ENCODE assay signal across 21 cellular contexts in genomic region chr12:16884056-16884455, GRCh38.
DNase-seq lines count a peak whose midpoint lies in the region; ATAC-seq lines count a peak whose summit lies in the region.
"Had no signal": no experiment of that assay in that cellular context is flagged by ENCODE, and none has a peak within 500 bp of the region (broad histone marks: within the 10 kb centered on the region; RNA-seq: fewer than 3 reads in every experiment).

No MANE protein-coding gene starts in this region.

- H3K9me3 ChIP-seq in T-helper 17 cell (ENCODE audit: control insufficient read depth, low read length, poor library complexity, severe bottlenecking): no peaks in the 10 kb centered on the region
- H3K9me3 ChIP-seq: suprapubic skin had no signal

- H3K9me3 Mint-ChIP-seq in natural killer cell treated with Interleukin-12 subunit alpha and Interleukin-12 subunit beta and Interleukin-15 and Interleukin-18, amount 100 ng/mL, for 72 hours: peaks cover 22% of the 10 kb centered on the region

- DNase-seq in ELR (ENCODE audit: low read depth) (peak; percentile 1), T-helper 2 cell (no peak), T-helper 17 cell (no peak)
- DNase-seq in natural killer cell treated with Interleukin-12 subunit alpha and Interleukin-12 subunit beta and Interleukin-15 and Interleukin-18, amount 100 ng/mL, for 72 hours (ENCODE audit: low spot score): no peak
- DNase-seq: activated CD8-positive, alpha-beta memory T cell treated with anti-CD3 and anti-CD28 coated beads for 24 hours; DND-41; glutamatergic neuron; immature natural killer cell; NCI-H187 treated with DMSO at 0.1 percent for 48 hours; NCI-H526; PC-9; retina; stimulated activated CD4-positive, alpha-beta T cell treated with anti-CD3 and anti-CD28 coated beads, Interleukin-15, amount 100 ng/mL, for 24 hours; WERI-Rb-1 had no signal

- H3K27ac Mint-ChIP-seq in natural killer cell treated with Interleukin-12 subunit alpha and Interleukin-12 subunit beta and Interleukin-15 and Interleukin-18, amount 100 ng/mL, for 72 hours: no peak overlapping the region
- no peak overlapping the region for H3K27ac Mint-ChIP-seq in T-helper 17 cell
- H3K27ac Mint-ChIP-seq: immature natural killer cell had no signal

- peaks cover 7% of the 10 kb centered on the region for H3K36me3 Mint-ChIP-seq in natural killer cell treated with Interleukin-12 subunit alpha and Interleukin-12 subunit beta and Interleukin-15 and Interleukin-18, amount 100 ng/mL, for 72 hours
- no peaks in the 10 kb centered on the region for H3K36me3 Mint-ChIP-seq in T-helper 17 cell (ENCODE audit: low read depth)

- no peaks in the 10 kb centered on the region for H3K4me1 Mint-ChIP-seq in natural killer cell treated with Interleukin-12 subunit alpha and Interleukin-12 subunit beta and Interleukin-15 and Interleukin-18, amount 100 ng/mL, for 72 hours (ENCODE audit: low read depth in 2 of 2)
- H3K4me1 Mint-ChIP-seq in T-helper 17 cell: no peaks in the 10 kb centered on the region
- H3K4me1 Mint-ChIP-seq: immature natural killer cell had no signal

- H3K4me3 Mint-ChIP-seq in natural killer cell treated with Interleukin-12 subunit alpha and Interleukin-12 subunit beta and Interleukin-15 and Interleukin-18, amount 100 ng/mL, for 72 hours: no peak overlapping the region
- no peak overlapping the region for H3K4me3 Mint-ChIP-seq in T-helper 17 cell
- H3K4me3 Mint-ChIP-seq: immature natural killer cell, neural crest cell had no signal

- no peaks in the 10 kb centered on the region for H3K27me3 Mint-ChIP-seq in natural killer cell treated with Interleukin-12 subunit alpha and Interleukin-12 subunit beta and Interleukin-15 and Interleukin-18, amount 100 ng/mL, for 72 hours
- no peaks in the 10 kb centered on the region for H3K27me3 Mint-ChIP-seq in T-helper 17 cell

- ATAC-seq in GM19025 (IDR thresholded peaks at IDR 0.05; ENCODE audit: low read depth, unreplicated experiment) (peak; percentile 80), HG02623 (IDR thresholded peaks at IDR 0.05; ENCODE audit: unreplicated experiment) (peak; percentile 81), HG03354 (IDR thresholded peaks at IDR 0.05; ENCODE audit: poor library complexity, severe bottlenecking, unreplicated experiment) (peak; percentile 88), T-helper 17 cell (no peak), HG02852 (IDR thresholded peaks at IDR 0.05; ENCODE audit: unreplicated experiment) (no peak)
- ATAC-seq in natural killer cell treated with Interleukin-12 subunit alpha and Interleukin-12 subunit beta and Interleukin-15 and Interleukin-18, amount 100 ng/mL, for 72 hours: no peak
- ATAC-seq: SK-N-SH treated with all-trans-retinoic acid at 6 μM for 48 hours had no signal

Comparison
In these comparisons a context has a peak if more than half of its experiments do, and no peak if none do; other contexts are left out.
1. ATAC-seq: peak in GM19025 (single experiment), HG02623 (single experiment) and HG03354 (single experiment); none in natural killer cell treated with Interleukin-12 subunit alpha and Interleukin-12 subunit beta and Interleukin-15 and Interleukin-18, amount 100 ng/mL, for 72 hours (0 of 2), T-helper 17 cell (single experiment) and HG02852 (single experiment).